8 cellular contexts compared by ENCODE assay signal in genomic region chr3:18295171-18295920, GRCh38.
DNase-seq lines count a peak whose midpoint lies in the region; ATAC-seq and TF ChIP-seq lines count a peak whose summit lies in the region.

No MANE protein-coding gene starts in this region.

- TF ChIP-seq CTCF in 22Rv1 (IDR thresholded peaks at IDR 0.05) (peak; percentile 80), GM12873 (IDR thresholded peaks at IDR 0.05; ENCODE audit: insufficient read depth, low read depth, low read length, missing control alignments) (peak; percentile 96), HEK293 (tag by site-specific recombination; IDR thresholded peaks at IDR 0.05) (no peak), kidney epithelial cell (IDR thresholded peaks at IDR 0.05; ENCODE audit: insufficient read depth, low read length, poor library complexity, severe bottlenecking) (peak; percentile 92), upper lobe of right lung (IDR thresholded peaks at IDR 0.05) (peak; percentile 52)

- no peaks in the 10 kb centered on the region for H3K27me3 Mint-ChIP-seq in activated CD8-positive, alpha-beta T cell treated with anti-CD3 and anti-CD28 coated beads, Interleukin-2, amount 10 ng/mL, durations not matched to agents 7 days and 5 days (ENCODE audit: low read depth)

- H3K27ac ChIP-seq in 22Rv1 (no peak overlapping the region), HEK293 (ENCODE audit: extremely low read depth, low read depth, low read length) (no peak overlapping the region), upper lobe of right lung (no peak overlapping the region)

- H3K4me3 ChIP-seq in HEK293 (ENCODE audit: low read depth, low read length) (no peak overlapping the region), kidney epithelial cell (ENCODE audit: low read depth, low read length) (no peak overlapping the region), upper lobe of right lung (no peak overlapping the region)

- H3K4me3 Mint-ChIP-seq in activated CD8-positive, alpha-beta T cell treated with anti-CD3 and anti-CD28 coated beads, Interleukin-2, amount 10 ng/mL, durations not matched to agents 7 days and 5 days: no peak overlapping the region

- H3K4me1 Mint-ChIP-seq in activated CD8-positive, alpha-beta T cell treated with anti-CD3 and anti-CD28 coated beads, Interleukin-2, amount 10 ng/mL, durations not matched to agents 7 days and 5 days (ENCODE audit: low read depth): no peaks in the 10 kb centered on the region

- peaks cover 24% of the 10 kb centered on the region for H3K9me3 Mint-ChIP-seq in activated CD8-positive, alpha-beta T cell treated with anti-CD3 and anti-CD28 coated beads, Interleukin-2, amount 10 ng/mL, durations not matched to agents 7 days and 5 days (ENCODE audit: insufficient read depth)

- intact Hi-C loops in upper lobe of right lung (cut with DNase I): no loop called here

- DNase-seq in Kasumi-1 (lab: John Stamatoyannopoulos, UW): peak; percentile 23 to 58
- peak; percentile 32 for DNase-seq in activated CD8-positive, alpha-beta T cell treated with anti-CD3 and anti-CD28 coated beads, Interleukin-2, amount 10 ng/mL, durations not matched to agents 7 days and 5 days
- DNase-seq in kidney epithelial cell (ENCODE audit: low read depth): peak; percentile 87
- peak; percentile 73 for DNase-seq in upper lobe of right lung
- no peak for DNase-seq in NCI-H2171 (lab: John Stamatoyannopoulos, UW)

- H3K27me3 ChIP-seq in kidney epithelial cell (ENCODE audit: control insufficient read depth, insufficient read depth, low read length) (no peaks in the 10 kb centered on the region), upper lobe of right lung (no peaks in the 10 kb centered on the region)

- no peak overlapping the region for H3K27ac Mint-ChIP-seq in activated CD8-positive, alpha-beta T cell treated with anti-CD3 and anti-CD28 coated beads, Interleukin-2, amount 10 ng/mL, durations not matched to agents 7 days and 5 days

- H3K9me3 ChIP-seq in HEK293 (ENCODE audit: control insufficient read depth, insufficient read depth, low read depth, low read length) (no peaks in the 10 kb centered on the region), upper lobe of right lung (no peaks in the 10 kb centered on the region)

- peak; percentile 60 for ATAC-seq in activated CD8-positive, alpha-beta T cell treated with anti-CD3 and anti-CD28 coated beads, Interleukin-2, amount 10 ng/mL, durations not matched to agents 7 days and 5 days
- ATAC-seq in upper lobe of right lung: peak; percentile 100

- POLR2A ChIA-PET in HEK293 (lab: Yijun Ruan, JAX): no interaction called here
- POLR2A ChIA-PET in activated CD8-positive, alpha-beta T cell treated with anti-CD3 and anti-CD28 coated beads, Interleukin-2, amount 10 ng/mL, durations not matched to agents 7 days and 5 days (lab: Charles Lee): no interaction called here

- H3K4me1 ChIP-seq in HEK293 (ENCODE audit: control insufficient read depth, insufficient read depth, low read length): no peaks in the 10 kb centered on the region
- no peaks in the 10 kb centered on the region for H3K4me1 ChIP-seq in upper lobe of right lung

- H3K36me3 ChIP-seq in HEK293 (ENCODE audit: control insufficient read depth in 2 of 2, insufficient read depth in 1 of 2, low read length in 2 of 2) (no peaks in the 10 kb centered on the region), kidney epithelial cell (ENCODE audit: control insufficient read depth, insufficient read depth, low read length) (no peaks in the 10 kb centered on the region), upper lobe of right lung (no peaks in the 10 kb centered on the region)

- peaks cover 4% of the 10 kb centered on the region for H3K36me3 Mint-ChIP-seq in activated CD8-positive, alpha-beta T cell treated with anti-CD3 and anti-CD28 coated beads, Interleukin-2, amount 10 ng/mL, durations not matched to agents 7 days and 5 days (ENCODE audit: low read depth)

- CTCF ChIA-PET in HEK293 (lab: Yijun Ruan, JAX): interaction anchor here (0.5 to 3.2 kb wide), 11 partner anchors 9 to 918 kb away, joined by 3 to 17 read pairs (median 3); no protein-coding TSS in a partner anchor
- CTCF ChIA-PET in activated CD8-positive, alpha-beta T cell treated with anti-CD3 and anti-CD28 coated beads, Interleukin-2, amount 10 ng/mL, durations not matched to agents 7 days and 5 days (lab: Charles Lee): interaction anchor here (0.8 kb wide), 1 partner anchor 454 kb away, joined by 3 read pairs; no protein-coding TSS in a partner anchor

TF ChIP-seq in HEK293, 187 proteins besides CTCF, POLR2A, EP300 and RAD21:
- TF ChIP-seq RBAK (tag by site-specific recombination; IDR thresholded peaks at IDR 0.05) (no peak), SETDB1 (IDR thresholded peaks at IDR 0.05; ENCODE audit: insufficient read length, low read length) (no peak), ZNF174 (tag by site-specific recombination; IDR thresholded peaks at IDR 0.05) (no peak), ZNF654 (tag by site-specific recombination; IDR thresholded peaks at IDR 0.05; ENCODE audit: low read depth) (peak; percentile 48), ZNF423 (tag by site-specific recombination; IDR thresholded peaks at IDR 0.05) (no peak)
